ENCODE assay signal across 8 cellular contexts in the genomic region with DNA sequence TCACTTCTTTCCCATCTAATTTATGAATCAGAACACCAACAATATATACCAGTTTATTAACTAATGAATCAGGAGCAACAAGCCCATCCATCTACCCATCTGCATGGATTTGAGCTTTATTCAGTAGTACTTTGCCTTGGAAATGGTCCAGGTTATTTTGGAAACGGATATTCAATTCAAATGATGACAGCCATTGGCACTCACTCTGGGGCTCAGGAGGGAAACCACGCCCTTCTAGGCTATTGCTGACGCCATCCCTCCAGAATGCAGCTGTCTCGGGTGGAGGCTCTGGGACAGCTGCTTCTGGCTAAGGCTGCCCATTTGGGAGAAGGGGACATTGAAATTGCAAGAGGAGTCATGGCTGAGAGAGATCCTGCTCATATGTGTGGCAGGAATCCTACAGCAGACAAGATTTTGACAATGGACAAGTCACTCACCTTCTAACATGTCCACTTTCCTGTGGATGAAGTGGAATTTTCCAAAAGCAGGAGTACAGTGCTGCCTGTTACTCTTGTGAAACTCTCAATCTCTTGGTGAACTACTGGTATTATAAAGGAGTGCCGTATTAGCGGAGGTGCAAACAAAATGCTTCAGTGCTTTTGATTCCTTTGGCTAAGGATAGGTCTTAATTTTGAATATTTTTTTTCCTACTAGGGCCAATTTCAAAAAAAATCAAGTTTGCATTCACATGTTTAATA. TPM values are rescaled to one million over a fixed set of nuclear protein-coding genes. Genes with fewer than 3 reads are reported as not detected.
DNase-seq lines count a peak whose midpoint lies in the region; ATAC-seq, FAIRE-seq and TF ChIP-seq lines count a peak whose summit lies in the region.

No MANE protein-coding gene starts in this region.

- intact Hi-C loops in right lobe of liver (cut with DNase I): no loop called here

- peak; percentile 68 to 77 (median 72) for ATAC-seq in right lobe of liver
- ATAC-seq in GM18520 (IDR thresholded peaks at IDR 0.05; ENCODE audit: unreplicated experiment): no peak

- H3K27me3 ChIP-seq in bronchial epithelial cell (ENCODE audit: control insufficient read depth, insufficient read depth, low read length) (no peaks in the 10 kb centered on the region), right lobe of liver (no peaks in the 10 kb centered on the region)

- TF ChIP-seq CTCF in bronchial epithelial cell (IDR thresholded peaks at IDR 0.05; ENCODE audit: insufficient read depth, low read length, severe bottlenecking) (no peak), right lobe of liver (IDR thresholded peaks at IDR 0.05) (no peak)

- 48% methylated on average over 3 of the region's 6 CpGs for WGBS in right lobe of liver (ENCODE audit: insufficient coverage, low coverage, low lambda C conversion rate, missing lambda C conversion rate)

- H3K4me3 ChIP-seq in bronchial epithelial cell (ENCODE audit: low read depth, low read length) (no peak overlapping the region), right lobe of liver (no peak overlapping the region)

- peak overlapping the region in 2 of 3 donors; percentile 17 to 20 for H3K27ac ChIP-seq in right lobe of liver

- FAIRE-seq in bronchial epithelial cell (lab: Jason Lieb, UNC): no peak

- no peaks in the 10 kb centered on the region for H3K9me3 ChIP-seq in right lobe of liver

- DNase-seq in NCI-H82 (lab: John Stamatoyannopoulos, UW) (peak; percentile 28), NCI-H82 treated with DMSO at 0.1 percent for 48 hours (lab: John Stamatoyannopoulos, UW; ENCODE audit: unreplicated experiment) (no peak), bronchial epithelial cell (ENCODE audit: low read depth) (peak; percentile 93), right lobe of liver (peak in 1 of 3 donors; percentile 39), GF-D8 (lab: John Stamatoyannopoulos, UW) (no peak), cerebellar cortex (ENCODE audit: low spot score) (no peak)
- no peak for DNase-seq in effector CD4-positive, alpha-beta T cell

- H3K4me1 ChIP-seq in right lobe of liver: peaks cover 0 to 3% (median 0%) of the 10 kb centered on the region in 4 donors

- H3K36me3 ChIP-seq in bronchial epithelial cell (ENCODE audit: control insufficient read depth, insufficient read depth, low read length) (no peaks in the 10 kb centered on the region), right lobe of liver (no peaks in the 10 kb centered on the region)

- no peak for TF ChIP-seq POLR2A in right lobe of liver (IDR thresholded peaks at IDR 0.05)

RNA-seq across cellular contexts. Expression of a gene that starts 29.3 kb away (rescaled TPM):
- total RNA-seq in bronchial epithelial cell (36.1 and 43.5 TPM in 2 replicates), right lobe of liver (10 to 100 TPM in 5 of 6 experiments, 1 to 10 TPM in 1; 9.5 to 16.4 (median 12.2) TPM)

Comparison
In these comparisons a context has a peak if more than half of its experiments do, and no peak if none do; other contexts are left out.
1. DNase-seq: peak in NCI-H82 (single experiment) and bronchial epithelial cell (single experiment); none in NCI-H82 treated with DMSO at 0.1 percent for 48 hours (single experiment), GF-D8 (single experiment), effector CD4-positive, alpha-beta T cell (single experiment) and cerebellar cortex (single experiment).